In the genomic region with DNA sequence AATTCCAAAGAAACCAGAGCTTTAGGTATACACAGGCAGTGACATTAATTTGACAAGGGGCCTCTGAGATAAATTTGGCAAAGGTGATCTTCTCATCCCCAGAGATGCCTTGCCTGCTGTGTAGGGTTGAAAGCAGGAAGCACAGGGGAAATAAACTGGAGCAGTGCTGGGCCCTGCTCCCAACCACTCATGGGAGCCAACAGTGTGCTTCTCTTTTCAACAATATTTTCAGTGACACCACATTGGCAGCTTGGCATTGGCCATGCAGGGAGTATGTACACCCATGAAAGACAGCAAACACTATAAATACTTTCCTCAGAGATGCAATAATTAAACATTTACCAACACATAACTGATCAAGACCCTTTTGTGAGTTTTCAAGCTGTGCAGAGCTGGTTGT, we compare ENCODE assay signal across 22 cellular contexts.
"Had no signal": no experiment of that assay in that cellular context is flagged by ENCODE, and none has a peak within 500 bp of the region (broad histone marks: within the 10 kb centered on the region; RNA-seq: fewer than 3 reads in every experiment).

No MANE protein-coding gene starts in this region.

- H3K36me3 ChIP-seq: MG63, SJCRH30 had no signal

- H3K27ac ChIP-seq: SJCRH30 had no signal

- H3K9me3 ChIP-seq: MG63, SJCRH30 had no signal

- H3K4me1 ChIP-seq: SJCRH30 had no signal

- ATAC-seq: HepG2, SK-N-SH treated with all-trans-retinoic acid at 6 μM for 48 hours had no signal

- H3K27me3 ChIP-seq: SJCRH30 had no signal

- DNase-seq: IMR-90, Karpas-422, KG1, MG63, NCI-H1092, NCI-H1105 treated with DMSO at 0.1 percent for 48 hours, NCI-H1436, NCI-H187, NCI-H2029, NCI-H2081 treated with DMSO at 0.1 percent for 48 hours, NCI-H2171, NCI-H226, NCI-H446, NCI-H510A, NCI-H524 treated with DMSO at 0.1 percent for 48 hours, NCI-H69, NCI-H774, RPMI8226, SHP77 treated with DMSO at 0.1 percent for 48 hours, SJCRH30 had no signal

- H3K4me3 ChIP-seq: MG63, SJCRH30 had no signal
